15 cellular contexts compared by ENCODE assay signal in the genomic region with DNA sequence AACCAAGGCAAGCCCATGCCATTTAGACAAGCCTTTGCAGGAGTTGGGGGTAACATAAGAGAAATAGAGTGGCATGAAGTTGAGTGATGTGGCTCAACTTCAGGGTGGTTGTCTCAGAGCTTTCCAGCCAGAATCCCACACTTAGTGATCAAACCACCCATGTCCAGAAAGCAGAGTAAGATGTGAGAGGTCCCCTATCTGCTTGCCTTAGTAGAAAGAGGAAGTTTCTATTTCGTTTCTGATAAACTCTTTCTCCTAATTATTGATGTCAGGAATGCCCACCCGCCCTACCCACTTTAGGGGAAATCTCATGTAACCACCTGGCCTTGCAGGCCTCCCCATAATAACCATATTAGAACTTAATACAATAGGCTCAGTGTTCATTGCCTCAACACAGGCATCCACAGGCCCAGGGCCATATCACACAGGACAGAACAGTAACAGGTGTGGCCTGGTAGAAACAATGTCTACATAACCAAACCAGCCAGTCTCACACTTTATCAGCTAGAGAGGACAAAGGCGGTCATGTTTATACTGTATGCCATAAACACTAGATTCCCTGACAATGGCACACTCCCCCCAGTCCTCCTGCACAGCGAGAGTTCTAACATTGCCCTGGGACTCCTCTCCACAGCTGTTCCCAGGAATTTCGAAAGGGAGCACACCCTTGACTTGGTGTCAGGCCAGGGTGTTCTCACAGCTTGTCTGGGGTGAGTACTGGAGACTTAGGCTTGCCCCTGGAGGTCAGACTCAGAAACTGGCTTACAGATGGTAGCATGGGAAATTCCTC.
A peak's percentile ranks its signal among the peaks of the same experiment; 100 is the strongest.
DNase-seq lines count a peak whose midpoint lies in the region; ATAC-seq and TF ChIP-seq lines count a peak whose summit lies in the region.
"Had no signal": no experiment of that assay in that cellular context is flagged by ENCODE, and none has a peak within 500 bp of the region (broad histone marks: within the 10 kb centered on the region; RNA-seq: fewer than 3 reads in every experiment).

No MANE protein-coding gene starts in this region.

- peak overlapping the region in 1 of 10 donors; percentile 17 for H3K27ac ChIP-seq in heart right ventricle
- H3K27ac ChIP-seq in naive thymus-derived CD4-positive, alpha-beta T cell (ENCODE audit: low read depth, low read length) = no peak overlapping the region
- H3K27ac ChIP-seq: VCaP had no signal

- CTCF ChIA-PET in naive thymus-derived CD4-positive, alpha-beta T cell (lab: Charles Lee) = no interaction called here

- peak; percentile 64 for ATAC-seq in GM21360 (IDR thresholded peaks at IDR 0.05; ENCODE audit: unreplicated experiment)
- peak; percentile 63 for ATAC-seq in HG03097 (IDR thresholded peaks at IDR 0.05; ENCODE audit: low FRiP score, unreplicated experiment)
- peak; percentile 41 to 83 (median 67) for ATAC-seq in heart right ventricle
- no peak for ATAC-seq in HG03045 (IDR thresholded peaks at IDR 0.05; ENCODE audit: unreplicated experiment)
- no peak for ATAC-seq in naive thymus-derived CD4-positive, alpha-beta T cell

- TF ChIP-seq CTCF in GM12865 (IDR thresholded peaks at IDR 0.05; ENCODE audit: insufficient read depth, low read depth, low read length, missing control alignments) (no peak), heart right ventricle (IDR thresholded peaks at IDR 0.05) (no peak)

- H3K27ac Mint-ChIP-seq in activated T-cell treated with anti-CD3 and anti-CD28 coated beads, Interleukin-2, amount 50 U/mL, for 24 hours = no peak overlapping the region
- no peak overlapping the region for H3K27ac Mint-ChIP-seq in naive thymus-derived CD4-positive, alpha-beta T cell
- H3K27ac Mint-ChIP-seq: endodermal cell, type B pancreatic cell had no signal

- WGBS in heart right ventricle, 2 donors = 68 to 80% methylated on average over 5 of the region's 5 CpGs

- no peaks in the 10 kb centered on the region for H3K36me3 ChIP-seq in heart right ventricle
- no peaks in the 10 kb centered on the region for H3K36me3 ChIP-seq in naive thymus-derived CD4-positive, alpha-beta T cell (ENCODE audit: control insufficient read depth in 2 of 3, insufficient read depth in 3 of 3, low read length in 3 of 3)

- H3K27me3 ChIP-seq in heart right ventricle = no peaks in the 10 kb centered on the region
- H3K27me3 ChIP-seq in naive thymus-derived CD4-positive, alpha-beta T cell (ENCODE audit: control insufficient read depth in 2 of 2, insufficient read depth in 2 of 2, low read length in 2 of 2) = no peaks in the 10 kb centered on the region

- H3K4me3 ChIP-seq in GM12865 (ENCODE audit: low read depth, low read length) = no peak overlapping the region
- H3K4me3 ChIP-seq in heart right ventricle = no peak overlapping the region
- H3K4me3 ChIP-seq in naive thymus-derived CD4-positive, alpha-beta T cell (ENCODE audit: low read length) = no peak overlapping the region

- H3K36me3 Mint-ChIP-seq in activated T-cell treated with anti-CD3 and anti-CD28 coated beads, Interleukin-2, amount 50 U/mL, for 24 hours (ENCODE audit: low read depth) = no peaks in the 10 kb centered on the region
- no peaks in the 10 kb centered on the region for H3K36me3 Mint-ChIP-seq in naive thymus-derived CD4-positive, alpha-beta T cell
- H3K36me3 Mint-ChIP-seq: type B pancreatic cell had no signal

- POLR2A ChIA-PET in naive thymus-derived CD4-positive, alpha-beta T cell (lab: Charles Lee) = no interaction called here

- DNase-seq in GM12865 (ENCODE audit: low read depth) = peak; percentile 48
- DNase-seq in heart right ventricle = peak in 1 of 2 donors; percentile 42
- no peak for DNase-seq in activated T-cell treated with anti-CD3 and anti-CD28 coated beads, Interleukin-2, amount 50 U/mL, for 24 hours
- no peak for DNase-seq in activated T-cell treated with anti-CD3 and anti-CD28 coated beads, Interleukin-2, amount 50 U/mL, for 1 hour
- DNase-seq in naive thymus-derived CD4-positive, alpha-beta T cell = no peak
- DNase-seq: DMS53, endodermal cell, H9, MV-4-11, NCI-H446 treated with DMSO at 0.1 percent for 48 hours had no signal

- peaks cover 43% of the 10 kb centered on the region for H3K27me3 Mint-ChIP-seq in activated T-cell treated with anti-CD3 and anti-CD28 coated beads, Interleukin-2, amount 50 U/mL, for 24 hours
- peaks cover 5 to 16% (median 14%) of the 10 kb centered on the region in 5 donors for H3K27me3 Mint-ChIP-seq in naive thymus-derived CD4-positive, alpha-beta T cell
- H3K27me3 Mint-ChIP-seq: type B pancreatic cell had no signal

- H3K4me1 Mint-ChIP-seq in activated T-cell treated with anti-CD3 and anti-CD28 coated beads, Interleukin-2, amount 50 U/mL, for 24 hours (ENCODE audit: low read depth) = no peaks in the 10 kb centered on the region
- no peaks in the 10 kb centered on the region for H3K4me1 Mint-ChIP-seq in naive thymus-derived CD4-positive, alpha-beta T cell
- H3K4me1 Mint-ChIP-seq: endodermal cell had no signal

- intact Hi-C loops in heart right ventricle (cut with DNase I) = loop anchor here in 2 of 10 donors (10.0 kb wide), 2 partner anchors 326 to 364 kb away; a partner anchor contains a TSS
- intact Hi-C loops in naive thymus-derived CD4-positive, alpha-beta T cell (cut with micrococcal nuclease) = no loop called here

- H3K4me3 Mint-ChIP-seq in activated T-cell treated with anti-CD3 and anti-CD28 coated beads, Interleukin-2, amount 50 U/mL, for 24 hours = no peak overlapping the region
- no peak overlapping the region for H3K4me3 Mint-ChIP-seq in naive thymus-derived CD4-positive, alpha-beta T cell
- H3K4me3 Mint-ChIP-seq: endodermal cell, H9, type B pancreatic cell had no signal

- peaks cover 0 to 12% (median 4%) of the 10 kb centered on the region in 11 donors for H3K9me3 ChIP-seq in heart right ventricle
- no peaks in the 10 kb centered on the region for H3K9me3 ChIP-seq in naive thymus-derived CD4-positive, alpha-beta T cell (ENCODE audit: control insufficient read depth in 2 of 3, low read length in 3 of 3)

- peaks cover 9 to 39% (median 19%) of the 10 kb centered on the region in 9 donors for H3K4me1 ChIP-seq in heart right ventricle
- H3K4me1 ChIP-seq in naive thymus-derived CD4-positive, alpha-beta T cell (ENCODE audit: control insufficient read depth in 2 of 2, insufficient read depth in 2 of 2, low read length in 2 of 2) = no peaks in the 10 kb centered on the region

- H3K9me3 Mint-ChIP-seq in activated T-cell treated with anti-CD3 and anti-CD28 coated beads, Interleukin-2, amount 50 U/mL, for 24 hours = no peaks in the 10 kb centered on the region
- H3K9me3 Mint-ChIP-seq in naive thymus-derived CD4-positive, alpha-beta T cell = no peaks in the 10 kb centered on the region

Comparison
In these comparisons a context has a peak if more than half of its experiments do, and no peak if none do; other contexts are left out.
1. ATAC-seq: peak in GM21360 (single experiment), HG03097 (single experiment) and heart right ventricle (8 of 8); none in HG03045 (single experiment) and naive thymus-derived CD4-positive, alpha-beta T cell (single experiment).